ENCODE assay signal across 1 cellular context in genomic region chr5:96143450-96143849, GRCh38.
TF ChIP-seq lines count a peak whose summit lies in the region.

No MANE protein-coding gene starts in this region.

TF ChIP-seq in GM23338, 12 proteins besides CTCF, POLR2A, EP300 and RAD21 (continued from another document):
- no peak for TF ChIP-seq ZNF462 (CRISPR knock-in tag; IDR thresholded peaks at IDR 0.05)
- no peak for TF ChIP-seq STAT1 (IDR thresholded peaks at IDR 0.05; ENCODE audit: unreplicated experiment)
- no peak for TF ChIP-seq ZNF114 (CRISPR knock-in tag; IDR thresholded peaks at IDR 0.05)
- no peak for TF ChIP-seq JUNB (IDR thresholded peaks at IDR 0.05; ENCODE audit: unreplicated experiment)
- no peak for TF ChIP-seq ETS1 (IDR thresholded peaks at IDR 0.05)
- TF ChIP-seq ZNF331 (CRISPR knock-in tag; IDR thresholded peaks at IDR 0.05; ENCODE audit: low read depth), result no peak
- no peak for TF ChIP-seq POLR2AphosphoS5 (IDR thresholded peaks at IDR 0.05; ENCODE audit: low read depth)
- TF ChIP-seq EZH2phosphoT487 (IDR thresholded peaks at IDR 0.05; ENCODE audit: unreplicated experiment), result no peak
